In genomic region chr4:109976189-109976588, GRCh38 we compare ENCODE assay signal across 36 cellular contexts.
"Had no signal": no experiment of that assay in that cellular context is flagged by ENCODE, and none has a peak within 500 bp of the region (broad histone marks: within the 10 kb centered on the region; RNA-seq: fewer than 3 reads in every experiment).

No MANE protein-coding gene starts in this region.

- DNase-seq: activated CD4-positive, alpha-beta memory T cell treated with anti-CD3 and anti-CD28 coated beads for 36 hours; activated CD4-positive, alpha-beta T cell treated with anti-CD3 and anti-CD28 coated beads for 36 hours; activated CD4-positive, alpha-beta T cell treated with anti-CD3 and anti-CD28 coated beads, Interleukin-2, amount 10 ng/mL, durations not matched to agents 24 days and 14 days; activated CD4-positive, CD25-positive, alpha-beta regulatory T cell; activated CD4-positive, CD25-positive, alpha-beta regulatory T cell treated with anti-CD3 and anti-CD28 coated beads, Interleukin-2, amount 50 U/mL, for 72 hours; activated CD8-positive, alpha-beta memory T cell treated with anti-CD3 and anti-CD28 coated beads, Interleukin-2, amount 10 ng/mL, durations not matched to agents 7 days and 5 days; activated CD8-positive, alpha-beta memory T cell treated with anti-CD3 and anti-CD28 coated beads, Interleukin-2, amount 50 U/mL, for 4 hours; activated CD8-positive, alpha-beta T cell treated with anti-CD3 and anti-CD28 coated beads, Interleukin-2, amount 10 ng/mL, durations not matched to agents 7 days and 5 days; activated effector memory CD4-positive, alpha-beta T cell treated with anti-CD3 and anti-CD28 coated beads, Interleukin-2, amount 50 U/mL, for 16 hours; activated naive CD4-positive, alpha-beta T cell treated with anti-CD3 and anti-CD28 coated beads for 36 hours; activated naive CD8-positive, alpha-beta T cell treated with anti-CD3 and anti-CD28 coated beads for 36 hours; activated naive CD8-positive, alpha-beta T cell treated with anti-CD3 and anti-CD28 coated beads, Interleukin-2, amount 50 U/mL, for 24 hours; activated T-cell treated with anti-CD3 and anti-CD28 coated beads, Interleukin-2, amount 50 U/mL, for 1 hour; activated T-cell treated with anti-CD3 and anti-CD28 coated beads, Interleukin-2, amount 50 U/mL, for 48 hours; adrenal gland; amygdala; aorta; body of pancreas; caudate nucleus; cortex of kidney; dermis blood vessel endothelial cell; effector CD4-positive, alpha-beta T cell; effector memory CD8-positive, alpha-beta T cell; erythroblast; foreskin keratinocyte; gastrocnemius medialis; glutamatergic neuron; heart left ventricle; T1000 had no signal

- H3K4me1 ChIP-seq: adrenal gland, esophagus muscularis mucosa, gastrocnemius medialis had no signal

- H3K36me3 ChIP-seq: adrenal gland, esophagus muscularis mucosa, heart left ventricle had no signal

- FAIRE-seq: colon had no signal

- H3K9me3 ChIP-seq: adrenal gland, body of pancreas, esophagus muscularis mucosa, gastrocnemius medialis, heart left ventricle had no signal

- H3K4me3 ChIP-seq: adrenal gland, body of pancreas, esophagus muscularis mucosa, gastrocnemius medialis, heart left ventricle had no signal

- H3K9me3 Mint-ChIP-seq: activated CD4-positive, alpha-beta memory T cell treated with anti-CD3 and anti-CD28 coated beads for 36 hours; activated CD4-positive, alpha-beta T cell treated with anti-CD3 and anti-CD28 coated beads, Interleukin-2, amount 10 ng/mL, durations not matched to agents 24 days and 14 days; activated naive CD4-positive, alpha-beta T cell treated with anti-CD3 and anti-CD28 coated beads for 36 hours; activated naive CD4-positive, alpha-beta T cell treated with anti-CD3 and anti-CD28 coated beads, Interleukin-2, amount 50 U/mL, for 24 hours; activated naive CD8-positive, alpha-beta T cell treated with anti-CD3 and anti-CD28 coated beads for 36 hours; activated naive CD8-positive, alpha-beta T cell treated with anti-CD3 and anti-CD28 coated beads, Interleukin-2, amount 50 U/mL, for 24 hours; activated T-helper 1 cell treated with anti-CD3 and anti-CD28 coated beads, Interleukin-12 subunit alpha, Interleukin-12 subunit beta, Interleukin-2, Interleukin-4 antibody, amounts not matched to agents 30 ng/mL and 10 ng/mL and 1 ng/mL, durations not matched to agents 14 hours and 24 hours and 36 hours; activated T-helper 2 cell treated with anti-CD3 and anti-CD28 coated beads, Interferon-gamma antibody, Interleukin-2, Interleukin-4, amounts not matched to agents 10 μg/mL and 5 μg/mL and 100 μg/mL, durations not matched to agents 14 hours and 24 hours and 36 hours; effector memory CD8-positive, alpha-beta T cell; T-helper 1 cell treated with Interleukin-12 subunit alpha and Interleukin-12 subunit beta and Interleukin-4 antibody, amounts not matched to agents 30 μg/mL and 1 μg/mL, for 36 hours; T-helper 2 cell treated with Interferon-gamma antibody and Interleukin-4, amounts not matched to agents 5 μg/mL and 100 μg/mL, for 36 hours had no signal

- ATAC-seq: activated CD4-positive, alpha-beta T cell treated with anti-CD3 and anti-CD28 coated beads for 36 hours; activated CD8-positive, alpha-beta memory T cell treated with anti-CD3 and anti-CD28 coated beads, Interleukin-2, amount 10 ng/mL, durations not matched to agents 7 days and 5 days; activated CD8-positive, alpha-beta T cell treated with anti-CD3 and anti-CD28 coated beads, Interleukin-2, amount 10 ng/mL, durations not matched to agents 7 days and 5 days; activated naive CD8-positive, alpha-beta T cell treated with anti-CD3 and anti-CD28 coated beads, Interleukin-2, amount 50 U/mL, for 24 hours; body of pancreas; effector memory CD8-positive, alpha-beta T cell; foreskin keratinocyte; gastrocnemius medialis; heart left ventricle had no signal

- H3K27me3 ChIP-seq: adrenal gland, body of pancreas, esophagus muscularis mucosa, foreskin keratinocyte, gastrocnemius medialis, heart left ventricle had no signal

- H3K4me1 Mint-ChIP-seq: activated CD4-positive, alpha-beta T cell treated with anti-CD3 and anti-CD28 coated beads, Interleukin-2, amount 10 ng/mL, durations not matched to agents 24 days and 14 days; activated naive CD4-positive, alpha-beta T cell treated with anti-CD3 and anti-CD28 coated beads, Interleukin-2, amount 50 U/mL, for 24 hours; activated naive CD8-positive, alpha-beta T cell treated with anti-CD3 and anti-CD28 coated beads for 36 hours; activated naive CD8-positive, alpha-beta T cell treated with anti-CD3 and anti-CD28 coated beads, Interleukin-2, amount 50 U/mL, for 24 hours had no signal

- H3K27ac ChIP-seq: adrenal gland, body of pancreas, esophagus muscularis mucosa, foreskin keratinocyte, gastrocnemius medialis, heart left ventricle had no signal

- H3K27ac Mint-ChIP-seq: activated CD4-positive, alpha-beta memory T cell treated with anti-CD3 and anti-CD28 coated beads for 36 hours; activated CD4-positive, alpha-beta T cell treated with anti-CD3 and anti-CD28 coated beads for 36 hours; activated CD4-positive, alpha-beta T cell treated with anti-CD3 and anti-CD28 coated beads, Interleukin-2, amount 10 ng/mL, durations not matched to agents 24 days and 14 days; activated CD8-positive, alpha-beta memory T cell treated with anti-CD3 and anti-CD28 coated beads, Interleukin-2, amount 10 ng/mL, durations not matched to agents 7 days and 5 days; activated CD8-positive, alpha-beta T cell treated with anti-CD3 and anti-CD28 coated beads, Interleukin-2, amount 10 ng/mL, durations not matched to agents 7 days and 5 days; activated naive CD4-positive, alpha-beta T cell treated with anti-CD3 and anti-CD28 coated beads for 36 hours; activated naive CD4-positive, alpha-beta T cell treated with anti-CD3 and anti-CD28 coated beads, Interleukin-2, amount 50 U/mL, for 24 hours; activated naive CD8-positive, alpha-beta T cell treated with anti-CD3 and anti-CD28 coated beads for 36 hours; activated naive CD8-positive, alpha-beta T cell treated with anti-CD3 and anti-CD28 coated beads, Interleukin-2, amount 50 U/mL, for 24 hours; activated T-helper 1 cell treated with anti-CD3 and anti-CD28 coated beads, Interleukin-12 subunit alpha, Interleukin-12 subunit beta, Interleukin-2, Interleukin-4 antibody, amounts not matched to agents 30 ng/mL and 10 ng/mL and 1 ng/mL, durations not matched to agents 14 hours and 24 hours and 36 hours; activated T-helper 2 cell treated with anti-CD3 and anti-CD28 coated beads, Interferon-gamma antibody, Interleukin-2, Interleukin-4, amounts not matched to agents 10 μg/mL and 5 μg/mL and 100 μg/mL, durations not matched to agents 14 hours and 24 hours and 36 hours; effector memory CD8-positive, alpha-beta T cell; T-helper 1 cell treated with Interleukin-12 subunit alpha and Interleukin-12 subunit beta and Interleukin-4 antibody, amounts not matched to agents 30 μg/mL and 1 μg/mL, for 36 hours; T-helper 2 cell treated with Interferon-gamma antibody and Interleukin-4, amounts not matched to agents 5 μg/mL and 100 μg/mL, for 36 hours had no signal

- H3K4me3 Mint-ChIP-seq: activated CD4-positive, alpha-beta memory T cell treated with anti-CD3 and anti-CD28 coated beads for 36 hours; activated CD4-positive, alpha-beta T cell treated with anti-CD3 and anti-CD28 coated beads for 36 hours; activated CD4-positive, alpha-beta T cell treated with anti-CD3 and anti-CD28 coated beads, Interleukin-2, amount 10 ng/mL, durations not matched to agents 24 days and 14 days; activated CD8-positive, alpha-beta memory T cell treated with anti-CD3 and anti-CD28 coated beads, Interleukin-2, amount 10 ng/mL, durations not matched to agents 7 days and 5 days; activated CD8-positive, alpha-beta T cell treated with anti-CD3 and anti-CD28 coated beads, Interleukin-2, amount 10 ng/mL, durations not matched to agents 7 days and 5 days; activated naive CD4-positive, alpha-beta T cell treated with anti-CD3 and anti-CD28 coated beads for 36 hours; activated naive CD4-positive, alpha-beta T cell treated with anti-CD3 and anti-CD28 coated beads, Interleukin-2, amount 50 U/mL, for 24 hours; activated naive CD8-positive, alpha-beta T cell treated with anti-CD3 and anti-CD28 coated beads for 36 hours; activated naive CD8-positive, alpha-beta T cell treated with anti-CD3 and anti-CD28 coated beads, Interleukin-2, amount 50 U/mL, for 24 hours; activated T-helper 1 cell treated with anti-CD3 and anti-CD28 coated beads, Interleukin-12 subunit alpha, Interleukin-12 subunit beta, Interleukin-2, Interleukin-4 antibody, amounts not matched to agents 30 ng/mL and 10 ng/mL and 1 ng/mL, durations not matched to agents 14 hours and 24 hours and 36 hours; effector memory CD8-positive, alpha-beta T cell; T-helper 1 cell treated with Interleukin-12 subunit alpha and Interleukin-12 subunit beta and Interleukin-4 antibody, amounts not matched to agents 30 μg/mL and 1 μg/mL, for 36 hours; T-helper 2 cell treated with Interferon-gamma antibody and Interleukin-4, amounts not matched to agents 5 μg/mL and 100 μg/mL, for 36 hours had no signal

- H3K36me3 Mint-ChIP-seq: activated CD4-positive, alpha-beta memory T cell treated with anti-CD3 and anti-CD28 coated beads for 36 hours; activated CD8-positive, alpha-beta memory T cell treated with anti-CD3 and anti-CD28 coated beads, Interleukin-2, amount 10 ng/mL, durations not matched to agents 7 days and 5 days; activated naive CD4-positive, alpha-beta T cell treated with anti-CD3 and anti-CD28 coated beads, Interleukin-2, amount 50 U/mL, for 24 hours; activated naive CD8-positive, alpha-beta T cell treated with anti-CD3 and anti-CD28 coated beads for 36 hours had no signal
